11 cellular contexts compared by ENCODE assay signal in genomic region chr7:103439661-103440060, GRCh38. TPM values are rescaled to one million over a fixed set of nuclear protein-coding genes. Genes with fewer than 3 reads are reported as not detected.
"Had no signal": no experiment of that assay in that cellular context is flagged by ENCODE, and none has a peak within 500 bp of the region (broad histone marks: within the 10 kb centered on the region; RNA-seq: fewer than 3 reads in every experiment).

No MANE protein-coding gene starts in this region.

- H3K9me3 ChIP-seq: HAP-1 had no signal

- H3K27ac Mint-ChIP-seq: GM23338, H9, HFFc6 had no signal

- H3K4me2 ChIP-seq: GM23338 had no signal

- H2AFZ ChIP-seq: GM23248, GM23338 had no signal

- H3K27ac ChIP-seq: GM23248 had no signal

- H3K9me3 Mint-ChIP-seq: GM23338, H9, HFFc6 had no signal

- H3K9ac ChIP-seq: GM23248 had no signal

- ATAC-seq: GM23338, HCT116 had no signal

- DNase-seq: GM23248, H7, H9, HCEC 1CT, HFFc6 had no signal

- H3K4me3 ChIP-seq: GM23248, GM23338, HAP-1 had no signal

- FAIRE-seq: H1, H54 had no signal

- H3K4me1 ChIP-seq: HAP-1 had no signal

- H3K4me3 Mint-ChIP-seq: GM23338, H9, HFFc6 had no signal

- H3K36me3 ChIP-seq: HAP-1 had no signal

RNA-seq across cellular contexts. Expression of gene SLC26A5, which starts 6.3 kb away (rescaled TPM):
- total RNA-seq: GM23248, H4, H7, H9, HFFc6 had no signal
- polyA plus RNA-seq: GM23248 had no signal
